ENCODE assay signal across 7 cellular contexts in genomic region chr2:64345998-64346397, GRCh38.
"Had no signal": no experiment of that assay in that cellular context is flagged by ENCODE, and none has a peak within 500 bp of the region (broad histone marks: within the 10 kb centered on the region; RNA-seq: fewer than 3 reads in every experiment).

No MANE protein-coding gene starts in this region.

- H3K9me3 ChIP-seq: HAP-1 had no signal

- H3K4me2 ChIP-seq: GM23338 had no signal

- H3K36me3 ChIP-seq: HAP-1 had no signal

- DNase-seq: H7, HFFc6, KG1 had no signal

- H3K4me3 ChIP-seq: GM23338, HAP-1 had no signal

- H3K4me1 ChIP-seq: HAP-1 had no signal

- ATAC-seq: GM23338, HCT116 had no signal

- H3K27ac ChIP-seq: HL-60 had no signal
